Comparison of ENCODE assay signal across 9 cellular contexts in genomic region chr3:48467473-48468267, GRCh38. TPM values are rescaled to one million over a fixed set of nuclear protein-coding genes. Genes with fewer than 3 reads are reported as not detected.
DNase-seq lines count a peak whose midpoint lies in the region; ATAC-seq and TF ChIP-seq lines count a peak whose summit lies in the region.
"Had no signal": no experiment of that assay in that cellular context is flagged by ENCODE, and none has a peak within 500 bp of the region (broad histone marks: within the 10 kb centered on the region; RNA-seq: fewer than 3 reads in every experiment).

No MANE protein-coding gene starts in this region.

- ATAC-seq in stimulated activated effector memory CD8-positive, alpha-beta T cell treated with anti-CD3 and anti-CD28 coated beads, Interleukin-12 subunit alpha, Interleukin-12 subunit beta, amount 100 ng/mL, for 72 hours, result no peak
- no peak for ATAC-seq in HG02981 (IDR thresholded peaks at IDR 0.05; ENCODE audit: unreplicated experiment)
- no peak for ATAC-seq in left colon

- no peak overlapping the region for H4K91ac ChIP-seq in H9 (ENCODE audit: insufficient read length, low read depth, low read length)

- H2BK5ac ChIP-seq in H9 (ENCODE audit: insufficient read length, low read length), result no peak overlapping the region

- no CpG with 5 or more reads among the region's 7 CpGs for whole genome bisulfite sequencing in H9 (ENCODE audit: extremely low coverage, insufficient read length, low lambda C conversion rate)
- 90% methylated on average over 7 of the region's 7 CpGs for WGBS in hepatocyte (ENCODE audit: low lambda C conversion rate, missing lambda C conversion rate)

- no peak overlapping the region for H2BK12ac ChIP-seq in H9 (ENCODE audit: insufficient read length, low read depth, low read length)

- no peak overlapping the region for H3T11ph ChIP-seq in H9 (ENCODE audit: low read length)

- DNase-seq in H9 (no peak), hepatocyte (ENCODE audit: low spot score) (no peak), left colon (no peak), HAP-1 (ENCODE audit: low spot score in 2 of 2) (no peak), activated gamma-delta T cell (lab: John Stamatoyannopoulos, UW) (no peak)
- no peak for DNase-seq in activated CD4-positive, alpha-beta memory T cell treated with anti-CD3 and anti-CD28 coated beads, Interleukin-2, amount 10 ng/mL, durations not matched to agents 7 days and 5 days
- no peak for DNase-seq in stimulated activated effector memory CD8-positive, alpha-beta T cell treated with anti-CD3 and anti-CD28 coated beads, Interleukin-12 subunit alpha, Interleukin-12 subunit beta, amount 100 ng/mL, for 72 hours (ENCODE audit: low spot score in 2 of 2)
- DNase-seq: KG1 had no signal

- H3K27me3 Mint-ChIP-seq in H9 (ENCODE audit: low read depth), result no peaks in the 10 kb centered on the region; the same call in 1 of the 2 replicates
- no peaks in the 10 kb centered on the region for H3K27me3 Mint-ChIP-seq in activated CD4-positive, alpha-beta memory T cell treated with anti-CD3 and anti-CD28 coated beads, Interleukin-2, amount 10 ng/mL, durations not matched to agents 7 days and 5 days

- no peak overlapping the region for H3K4me3 Mint-ChIP-seq in H9
- H3K4me3 Mint-ChIP-seq in activated CD4-positive, alpha-beta memory T cell treated with anti-CD3 and anti-CD28 coated beads, Interleukin-2, amount 10 ng/mL, durations not matched to agents 7 days and 5 days, result peak overlapping the region; percentile 95
- H3K4me3 Mint-ChIP-seq in stimulated activated effector memory CD8-positive, alpha-beta T cell treated with anti-CD3 and anti-CD28 coated beads, Interleukin-12 subunit alpha, Interleukin-12 subunit beta, amount 100 ng/mL, for 72 hours, result peak overlapping the region; percentile 95

- no peak overlapping the region for H4K5ac ChIP-seq in H9 (ENCODE audit: insufficient read length, low read depth, low read length)

- no peak overlapping the region for H2BK15ac ChIP-seq in H9 (ENCODE audit: low read depth, low read length)

- no peak overlapping the region for H3K23ac ChIP-seq in H9 (ENCODE audit: insufficient read length, low read depth, low read length)

- H3K9me3 Mint-ChIP-seq in H9, result no peaks in the 10 kb centered on the region; a peak in 1 of 5 replicates
- no peaks in the 10 kb centered on the region for H3K9me3 Mint-ChIP-seq in activated CD4-positive, alpha-beta memory T cell treated with anti-CD3 and anti-CD28 coated beads, Interleukin-2, amount 10 ng/mL, durations not matched to agents 7 days and 5 days
- H3K9me3 Mint-ChIP-seq in stimulated activated effector memory CD8-positive, alpha-beta T cell treated with anti-CD3 and anti-CD28 coated beads, Interleukin-12 subunit alpha, Interleukin-12 subunit beta, amount 100 ng/mL, for 72 hours, result no peaks in the 10 kb centered on the region

- H3K9me3 ChIP-seq in H9 (ENCODE audit: control insufficient read depth, low read depth, low read length) (no peaks in the 10 kb centered on the region), hepatocyte (ENCODE audit: low read depth) (no peaks in the 10 kb centered on the region), HAP-1 (no peaks in the 10 kb centered on the region)

- H2AFZ ChIP-seq in H9 (ENCODE audit: low read length) (no peak overlapping the region), hepatocyte (no peak overlapping the region)

- no peaks in the 10 kb centered on the region for H4K20me1 ChIP-seq in H9 (ENCODE audit: control insufficient read depth, insufficient read depth, insufficient read length)
- H4K20me1 ChIP-seq in hepatocyte (ENCODE audit: insufficient read depth, poor library complexity, severe bottlenecking), result no peaks in the 10 kb centered on the region

- H3K23me2 ChIP-seq in H9 (ENCODE audit: insufficient read length, low read depth, low read length, poor library complexity, severe bottlenecking), result peaks cover 2% of the 10 kb centered on the region

- H3K27me3 ChIP-seq in H9 (ENCODE audit: insufficient read depth, low read length) (no peaks in the 10 kb centered on the region), hepatocyte (no peaks in the 10 kb centered on the region), HAP-1 (ENCODE audit: low read depth) (no peaks in the 10 kb centered on the region)

- H3K27ac ChIP-seq in H9 (ENCODE audit: insufficient read length, low read depth, low read length) (no peak overlapping the region), hepatocyte (peak overlapping the region; percentile 99)

- CTCF ChIA-PET in activated CD4-positive, alpha-beta memory T cell treated with anti-CD3 and anti-CD28 coated beads, Interleukin-2, amount 10 ng/mL, durations not matched to agents 7 days and 5 days (lab: Charles Lee), result interaction anchor here (1.3 to 3.9 kb wide), 4 partner anchors 28 to 81 kb away, joined by 6 to 20 read pairs (median 12); partner anchors contain the start of genes CCDC51 and TMA7

- H3K4me2 ChIP-seq in H9 (ENCODE audit: insufficient read depth, insufficient read length, low read length) (no peak overlapping the region), hepatocyte (no peak overlapping the region)

- no peak overlapping the region for H3K4ac ChIP-seq in H9 (ENCODE audit: low read depth, low read length)

- H4K8ac ChIP-seq in H9 (replicated peaks; ENCODE audit: insufficient read length, low read depth, low read length), result no peak overlapping the region

- H3K79me1 ChIP-seq in H9 (ENCODE audit: insufficient read depth, low read depth, low read length, poor library complexity, severe bottlenecking), result no peaks in the 10 kb centered on the region

- no peak overlapping the region for H3K14ac ChIP-seq in H9 (ENCODE audit: insufficient read depth, low read length)

- intact Hi-C loops in left colon (cut with DNase I, micrococcal nuclease), result no loop called here

- peak overlapping the region; percentile 49 to 90 (median 81); a peak in 6 of 7 replicates for H3K27ac Mint-ChIP-seq in H9
- peak overlapping the region; percentile 94 for H3K27ac Mint-ChIP-seq in activated CD4-positive, alpha-beta memory T cell treated with anti-CD3 and anti-CD28 coated beads, Interleukin-2, amount 10 ng/mL, durations not matched to agents 7 days and 5 days
- H3K27ac Mint-ChIP-seq in stimulated activated effector memory CD8-positive, alpha-beta T cell treated with anti-CD3 and anti-CD28 coated beads, Interleukin-12 subunit alpha, Interleukin-12 subunit beta, amount 100 ng/mL, for 72 hours, result peak overlapping the region; percentile 96

- no peak overlapping the region for H3K4me3 ChIP-seq in hepatocyte
- no peak overlapping the region for H3K4me3 ChIP-seq in HAP-1

- no peak overlapping the region for H2BK120ac ChIP-seq in H9 (ENCODE audit: low read depth, low read length, poor library complexity, severe bottlenecking)

- no peak overlapping the region for H3K9ac ChIP-seq in H9 (ENCODE audit: extremely low read depth, insufficient read length, low read length)

- peaks cover 13 to 32% (median 32%) of the 10 kb centered on the region in 3 experiments for H3K36me3 Mint-ChIP-seq in H9 (ENCODE audit: insufficient read depth in 1 of 3, low read depth in 3 of 3)
- peaks cover 53% of the 10 kb centered on the region for H3K36me3 Mint-ChIP-seq in activated CD4-positive, alpha-beta memory T cell treated with anti-CD3 and anti-CD28 coated beads, Interleukin-2, amount 10 ng/mL, durations not matched to agents 7 days and 5 days (ENCODE audit: low read depth)
- peaks cover 75% of the 10 kb centered on the region for H3K36me3 Mint-ChIP-seq in stimulated activated effector memory CD8-positive, alpha-beta T cell treated with anti-CD3 and anti-CD28 coated beads, Interleukin-12 subunit alpha, Interleukin-12 subunit beta, amount 100 ng/mL, for 72 hours

- peaks cover 16 to 26% of the 10 kb centered on the region in 2 experiments for H3K4me1 Mint-ChIP-seq in H9
- peaks cover 59% of the 10 kb centered on the region for H3K4me1 Mint-ChIP-seq in activated CD4-positive, alpha-beta memory T cell treated with anti-CD3 and anti-CD28 coated beads, Interleukin-2, amount 10 ng/mL, durations not matched to agents 7 days and 5 days
- peaks cover 51% of the 10 kb centered on the region for H3K4me1 Mint-ChIP-seq in stimulated activated effector memory CD8-positive, alpha-beta T cell treated with anti-CD3 and anti-CD28 coated beads, Interleukin-12 subunit alpha, Interleukin-12 subunit beta, amount 100 ng/mL, for 72 hours

- no peak overlapping the region for H2BK20ac ChIP-seq in H9 (ENCODE audit: low read depth, low read length, poor library complexity, severe bottlenecking)

- no peak overlapping the region for H3K18ac ChIP-seq in H9 (ENCODE audit: insufficient read length, low read depth, low read length)

- H3K56ac ChIP-seq in H9 (ENCODE audit: insufficient read length, low read depth, low read length), result no peak overlapping the region

- TF ChIP-seq CTCF in H9 (conservative IDR thresholded peaks at IDR 0.05), result no peak
- TF ChIP-seq CTCF in hepatocyte (IDR thresholded peaks at IDR 0.05; ENCODE audit: poor library complexity), result no peak

- H3K79me2 ChIP-seq in H9 (ENCODE audit: insufficient read depth, low read length) (no peaks in the 10 kb centered on the region; the same call in 1 of the 2 replicates), hepatocyte (peaks cover 47% of the 10 kb centered on the region)

- H3K9me2 ChIP-seq in hepatocyte (replicated peaks; ENCODE audit: insufficient read depth), result no peaks in the 10 kb centered on the region

- H3K36me3 ChIP-seq in hepatocyte (replicated peaks; ENCODE audit: insufficient read depth, low read depth), result no peaks in the 10 kb centered on the region
- peaks cover 46% of the 10 kb centered on the region for H3K36me3 ChIP-seq in HAP-1 (replicated peaks)

- in situ Hi-C loops in HAP-1 (cut with MboI; ENCODE audit: low sequenced_read_pairs), result no loop called here

- H3K4me1 ChIP-seq in H9 (ENCODE audit: insufficient read depth, low read length), result no peaks in the 10 kb centered on the region
- H3K4me1 ChIP-seq in hepatocyte (ENCODE audit: insufficient read depth), result peaks cover 39% of the 10 kb centered on the region
- H3K4me1 ChIP-seq in HAP-1, result peaks cover 14% of the 10 kb centered on the region

- POLR2A ChIA-PET in activated CD4-positive, alpha-beta memory T cell treated with anti-CD3 and anti-CD28 coated beads, Interleukin-2, amount 10 ng/mL, durations not matched to agents 7 days and 5 days (lab: Charles Lee), result interaction anchor here (0.8 to 5.5 kb wide), 18 partner anchors 9 to 168 kb away, joined by 3 to 58 read pairs (median 11); partner anchors contain the start of genes ATRIP, CCDC51, SHISA5 and SLC26A6

- H2AK5ac ChIP-seq in H9 (ENCODE audit: insufficient read length, low read length), result no peak overlapping the region

RNA-seq across cellular contexts. Expression of gene ATRIP, which starts 21.1 kb away (rescaled TPM):
- total RNA-seq in H9 (2021) (16.3 and 17.5 TPM in 2 replicates), hepatocyte (4.5 and 4.9 TPM in 2 replicates), left colon (1 to 10 TPM; 3.8 to 4.4 TPM)
- 10 to 100 TPM; 13.4 to 15.2 TPM for total RNA-seq in activated CD4-positive, alpha-beta memory T cell treated with anti-CD3 and anti-CD28 coated beads, Interleukin-2, amount 10 ng/mL, durations not matched to agents 7 days and 5 days
- 4.3 and 6.7 TPM in 2 replicates for polyA plus RNA-seq in hepatocyte

RNA-seq across cellular contexts. Expression of gene TMA7, which starts 27.6 kb away (rescaled TPM):
- 305 and 309 TPM in 2 replicates for total RNA-seq in H9 (2021)
- 100 to 1,000 TPM; 240 to 241 TPM for total RNA-seq in activated CD4-positive, alpha-beta memory T cell treated with anti-CD3 and anti-CD28 coated beads, Interleukin-2, amount 10 ng/mL, durations not matched to agents 7 days and 5 days
- 345 and 381 TPM in 2 replicates for total RNA-seq in hepatocyte
- 503 and 581 TPM in 2 replicates for polyA plus RNA-seq in hepatocyte
- 100 to 1,000 TPM; 165 to 192 TPM for total RNA-seq in left colon

RNA-seq across cellular contexts. Expression of gene CCDC51, which starts 27.8 kb away (rescaled TPM):
- total RNA-seq in H9 (2021), result 20.0 and 22.0 TPM in 2 replicates
- 10 to 100 TPM; 14.9 to 17.5 TPM for total RNA-seq in activated CD4-positive, alpha-beta memory T cell treated with anti-CD3 and anti-CD28 coated beads, Interleukin-2, amount 10 ng/mL, durations not matched to agents 7 days and 5 days
- total RNA-seq in hepatocyte, result 28.1 and 30.4 TPM in 2 replicates
- 30.8 and 32.0 TPM in 2 replicates for polyA plus RNA-seq in hepatocyte
- total RNA-seq in left colon, result 10 to 100 TPM; 13.3 to 21.2 TPM

RNA-seq across cellular contexts. Expression of gene SHISA5, which starts 36.3 kb away (rescaled TPM):
- 171 and 174 TPM in 2 replicates for total RNA-seq in H9 (2021)
- 100 to 1,000 TPM; 336 to 337 TPM for total RNA-seq in activated CD4-positive, alpha-beta memory T cell treated with anti-CD3 and anti-CD28 coated beads, Interleukin-2, amount 10 ng/mL, durations not matched to agents 7 days and 5 days
- total RNA-seq in hepatocyte, result 172 and 192 TPM in 2 replicates
- polyA plus RNA-seq in hepatocyte, result 369 TPM in 2 replicates
- 100 to 1,000 TPM; 103 to 116 TPM for total RNA-seq in left colon

RNA-seq across cellular contexts. Expression of gene PLXNB1, which starts 37.8 kb away (rescaled TPM):
- total RNA-seq in H9 (2021), result 175 and 184 TPM in 2 replicates
- total RNA-seq in activated CD4-positive, alpha-beta memory T cell treated with anti-CD3 and anti-CD28 coated beads, Interleukin-2, amount 10 ng/mL, durations not matched to agents 7 days and 5 days, result 1 to 10 TPM; 1.7 to 1.9 TPM
- total RNA-seq in hepatocyte, result 73.2 and 74.5 TPM in 2 replicates
- 71.3 and 79.0 TPM in 2 replicates for polyA plus RNA-seq in hepatocyte
- total RNA-seq in left colon, result 100 to 1,000 TPM in 1 of 2 donors, 10 to 100 TPM in 1; 91.1 to 114 TPM

Comparison
In these comparisons a context has a peak if more than half of its experiments do, and no peak if none do; other contexts are left out.
1. H3K4me3 Mint-ChIP-seq: peak in activated CD4-positive, alpha-beta memory T cell treated with anti-CD3 and anti-CD28 coated beads, Interleukin-2, amount 10 ng/mL, durations not matched to agents 7 days and 5 days (single experiment) and stimulated activated effector memory CD8-positive, alpha-beta T cell treated with anti-CD3 and anti-CD28 coated beads, Interleukin-12 subunit alpha, Interleukin-12 subunit beta, amount 100 ng/mL, for 72 hours (single experiment); none in H9 (0 of 2).
2. Peak in every context shown above with its lines, with median percentiles within 50 percentile points of each other: H3K27ac Mint-ChIP-seq.